In genomic region chr5:178986326-178986960, GRCh38 we compare ENCODE assay signal across 26 cellular contexts. TPM values are rescaled to one million over a fixed set of nuclear protein-coding genes. Genes with fewer than 3 reads are reported as not detected.
DNase-seq lines count a peak whose midpoint lies in the region; ATAC-seq and TF ChIP-seq lines count a peak whose summit lies in the region.
"Had no signal": no experiment of that assay in that cellular context is flagged by ENCODE, and none has a peak within 500 bp of the region (broad histone marks: within the 10 kb centered on the region; RNA-seq: fewer than 3 reads in every experiment).

No MANE protein-coding gene starts in this region.

- peak overlapping the region; percentile 65 for H3K23ac ChIP-seq in neuronal stem cell (ENCODE audit: low read depth, low read length, poor library complexity)

- H3K27ac Mint-ChIP-seq in activated naive CD8-positive, alpha-beta T cell treated with anti-CD3 and anti-CD28 coated beads, Interleukin-2, amount 10 ng/mL, durations not matched to agents 7 days and 5 days, result peak overlapping the region; percentile 30
- no peak overlapping the region for H3K27ac Mint-ChIP-seq in activated naive CD8-positive, alpha-beta T cell treated with anti-CD3 and anti-CD28 coated beads, Interleukin-2, amount 50 U/mL, for 24 hours
- H3K27ac Mint-ChIP-seq in activated CD4-positive, alpha-beta memory T cell treated with anti-CD3 and anti-CD28 coated beads, Interleukin-2, amount 10 ng/mL, durations not matched to agents 7 days and 5 days, result no peak overlapping the region
- H3K27ac Mint-ChIP-seq: CD14-positive monocyte; CD4-positive, alpha-beta T cell; H9 had no signal

- no peak overlapping the region for H3K4me2 ChIP-seq in neuronal stem cell (ENCODE audit: insufficient read depth, low read length, poor library complexity, severe bottlenecking)
- H3K4me2 ChIP-seq: A549; BLaER1 treated with 17β-estradiol and CSF1 and Interleukin-3, amounts not matched to agents 10 nM and 100 nM had no signal

- TF ChIP-seq CTCF in WERI-Rb-1 (IDR thresholded peaks at IDR 0.05; ENCODE audit: low read depth, low read length) (0 out of 2 replicates have a peak, but pooled peaks have one; percentile 6), spleen (IDR thresholded peaks at IDR 0.05 in 8 of 11, conservative IDR thresholded peaks at IDR 0.05 in 3 of 11) (no peak)

- H2BK5ac ChIP-seq in neuronal stem cell (ENCODE audit: low read length), result no peak overlapping the region

- TF ChIP-seq POLR2A in spleen (IDR thresholded peaks at IDR 0.05), result no peak

- POLR2A ChIA-PET in activated naive CD8-positive, alpha-beta T cell treated with anti-CD3 and anti-CD28 coated beads, Interleukin-2, amount 10 ng/mL, durations not matched to agents 7 days and 5 days (lab: Charles Lee), result no interaction called here
- POLR2A ChIA-PET in activated CD4-positive, alpha-beta memory T cell treated with anti-CD3 and anti-CD28 coated beads, Interleukin-2, amount 10 ng/mL, durations not matched to agents 7 days and 5 days (lab: Charles Lee), result no interaction called here

- H3K4ac ChIP-seq in neuronal stem cell (ENCODE audit: low read length), result no peak overlapping the region

- H2BK12ac ChIP-seq in neuronal stem cell (ENCODE audit: low read length), result no peak overlapping the region

- peaks cover 2% of the 10 kb centered on the region for H3K79me1 ChIP-seq in neuronal stem cell (ENCODE audit: low read depth, low read length)

- H2BK15ac ChIP-seq in neuronal stem cell (ENCODE audit: low read length), result no peak overlapping the region

- H3K36me3 ChIP-seq in WERI-Rb-1 (peaks cover 48% of the 10 kb centered on the region), neuronal stem cell (replicated peaks in 1 of 2; ENCODE audit: control insufficient read depth in 2 of 2, insufficient read depth in 2 of 2, low read length in 2 of 2) (no peaks in the 10 kb centered on the region), spleen (no peaks in the 10 kb centered on the region)
- H3K36me3 ChIP-seq: BE2C; BLaER1 treated with 17β-estradiol and CSF1 and Interleukin-3, amounts not matched to agents 10 nM and 100 nM had no signal

- no peak overlapping the region for H2AK5ac ChIP-seq in neuronal stem cell (ENCODE audit: low read depth, low read length)

- H2AFZ ChIP-seq in neuronal stem cell (ENCODE audit: low read length), result no peak overlapping the region
- H2AFZ ChIP-seq: GM23248 had no signal

- H3K18ac ChIP-seq in neuronal stem cell (ENCODE audit: low read length), result peak overlapping the region; percentile 28

- H3K14ac ChIP-seq in neuronal stem cell (ENCODE audit: low read length), result peak overlapping the region; percentile 56

- intact Hi-C loops in spleen (cut with DNase I; ENCODE audit: low total_unique reads), result no loop called here

- H3K9ac ChIP-seq in neuronal stem cell (ENCODE audit: low read depth, low read length, poor library complexity), result no peak overlapping the region
- H3K9ac ChIP-seq: BLaER1 treated with 17β-estradiol and CSF1 and Interleukin-3, amounts not matched to agents 10 nM and 100 nM; GM23248 had no signal

- H3K4me3 ChIP-seq in WERI-Rb-1 (ENCODE audit: low read depth, low read length) (no peak overlapping the region), neuronal stem cell (ENCODE audit: low read length in 2 of 2) (peak overlapping the region in 1 of 2 donors; percentile 62), spleen (no peak overlapping the region)
- H3K4me3 ChIP-seq: A549; BLaER1 treated with 17β-estradiol and CSF1 and Interleukin-3, amounts not matched to agents 10 nM and 100 nM; GM12878; GM23248 had no signal

- H3K4me1 ChIP-seq in neuronal stem cell (ENCODE audit: control insufficient read depth in 2 of 2, insufficient read depth in 1 of 2, low read depth in 1 of 2, low read length in 2 of 2) (no peaks in the 10 kb centered on the region), spleen (no peaks in the 10 kb centered on the region)
- H3K4me1 ChIP-seq: A549; BE2C; BLaER1 treated with 17β-estradiol and CSF1 and Interleukin-3, amounts not matched to agents 10 nM and 100 nM had no signal

- H3K27me3 Mint-ChIP-seq in activated naive CD8-positive, alpha-beta T cell treated with anti-CD3 and anti-CD28 coated beads, Interleukin-2, amount 10 ng/mL, durations not matched to agents 7 days and 5 days, result no peaks in the 10 kb centered on the region
- H3K27me3 Mint-ChIP-seq in activated naive CD8-positive, alpha-beta T cell treated with anti-CD3 and anti-CD28 coated beads, Interleukin-2, amount 50 U/mL, for 24 hours, result no peaks in the 10 kb centered on the region
- no peaks in the 10 kb centered on the region for H3K27me3 Mint-ChIP-seq in activated CD4-positive, alpha-beta memory T cell treated with anti-CD3 and anti-CD28 coated beads, Interleukin-2, amount 10 ng/mL, durations not matched to agents 7 days and 5 days
- H3K27me3 Mint-ChIP-seq: CD4-positive, alpha-beta T cell had no signal

- H3K36me3 Mint-ChIP-seq in activated naive CD8-positive, alpha-beta T cell treated with anti-CD3 and anti-CD28 coated beads, Interleukin-2, amount 10 ng/mL, durations not matched to agents 7 days and 5 days, result no peaks in the 10 kb centered on the region
- peaks cover 2% of the 10 kb centered on the region for H3K36me3 Mint-ChIP-seq in activated naive CD8-positive, alpha-beta T cell treated with anti-CD3 and anti-CD28 coated beads, Interleukin-2, amount 50 U/mL, for 24 hours (ENCODE audit: low read depth)
- H3K36me3 Mint-ChIP-seq in activated CD4-positive, alpha-beta memory T cell treated with anti-CD3 and anti-CD28 coated beads, Interleukin-2, amount 10 ng/mL, durations not matched to agents 7 days and 5 days (ENCODE audit: low read depth), result no peaks in the 10 kb centered on the region
- H3K36me3 Mint-ChIP-seq: CD14-positive monocyte had no signal

- WGBS in neuronal stem cell (ENCODE audit: extremely low coverage in 2 of 2, insufficient read length in 2 of 2, insufficient replicate concordance in 1 of 2), 2 donors, result no CpG with 5 or more reads among the region's 43 CpGs
- WGBS in spleen, 5 donors, result 94 to 98% (median 96%) methylated on average over 36 to 43 of the region's 43 CpGs

- ATAC-seq in activated naive CD8-positive, alpha-beta T cell treated with anti-CD3 and anti-CD28 coated beads, Interleukin-2, amount 10 ng/mL, durations not matched to agents 7 days and 5 days (ENCODE audit: low read depth), result no peak
- no peak for ATAC-seq in activated naive CD8-positive, alpha-beta T cell treated with anti-CD3 and anti-CD28 coated beads, Interleukin-2, amount 50 U/mL, for 24 hours
- ATAC-seq: A549, GM12878, HCT116 had no signal

- no peaks in the 10 kb centered on the region for H3K9me3 ChIP-seq in WERI-Rb-1 (ENCODE audit: severe bottlenecking)
- peaks cover 39 to 65% of the 10 kb centered on the region in 2 donors for H3K9me3 ChIP-seq in neuronal stem cell (replicated peaks in 1 of 2; ENCODE audit: control insufficient read depth in 2 of 2, insufficient read depth in 1 of 2, low read depth in 1 of 2, low read length in 2 of 2)
- peaks cover 3 to 98% (median 90%) of the 10 kb centered on the region in 8 donors for H3K9me3 ChIP-seq in spleen

- no peak overlapping the region for H4K8ac ChIP-seq in neuronal stem cell (ENCODE audit: low read depth, low read length)

- H3K27ac ChIP-seq in WERI-Rb-1, result peak overlapping the region; percentile 65; the same call in 1 of the 2 replicates
- H3K27ac ChIP-seq in neuronal stem cell (replicated peaks; ENCODE audit: low read length), result no peak overlapping the region
- no peak overlapping the region for H3K27ac ChIP-seq in spleen
- H3K27ac ChIP-seq: 22Rv1; A549; BLaER1 treated with 17β-estradiol and CSF1 and Interleukin-3, amounts not matched to agents 10 nM and 100 nM; GM23248 had no signal

- H3K4me1 Mint-ChIP-seq in activated naive CD8-positive, alpha-beta T cell treated with anti-CD3 and anti-CD28 coated beads, Interleukin-2, amount 10 ng/mL, durations not matched to agents 7 days and 5 days, result no peaks in the 10 kb centered on the region
- H3K4me1 Mint-ChIP-seq in activated naive CD8-positive, alpha-beta T cell treated with anti-CD3 and anti-CD28 coated beads, Interleukin-2, amount 50 U/mL, for 24 hours, result no peaks in the 10 kb centered on the region
- H3K4me1 Mint-ChIP-seq in activated CD4-positive, alpha-beta memory T cell treated with anti-CD3 and anti-CD28 coated beads, Interleukin-2, amount 10 ng/mL, durations not matched to agents 7 days and 5 days, result no peaks in the 10 kb centered on the region
- H3K4me1 Mint-ChIP-seq: CD14-positive monocyte; CD8-positive, alpha-beta memory T cell; H9 had no signal

- H2BK120ac ChIP-seq in neuronal stem cell (ENCODE audit: low read depth, low read length), result no peak overlapping the region

- CTCF ChIA-PET in activated CD4-positive, alpha-beta memory T cell treated with anti-CD3 and anti-CD28 coated beads, Interleukin-2, amount 10 ng/mL, durations not matched to agents 7 days and 5 days (lab: Charles Lee), result no interaction called here

- H3K4me3 Mint-ChIP-seq in activated naive CD8-positive, alpha-beta T cell treated with anti-CD3 and anti-CD28 coated beads, Interleukin-2, amount 10 ng/mL, durations not matched to agents 7 days and 5 days, result no peak overlapping the region
- H3K4me3 Mint-ChIP-seq in activated naive CD8-positive, alpha-beta T cell treated with anti-CD3 and anti-CD28 coated beads, Interleukin-2, amount 50 U/mL, for 24 hours, result no peak overlapping the region
- H3K4me3 Mint-ChIP-seq in activated CD4-positive, alpha-beta memory T cell treated with anti-CD3 and anti-CD28 coated beads, Interleukin-2, amount 10 ng/mL, durations not matched to agents 7 days and 5 days, result no peak overlapping the region
- H3K4me3 Mint-ChIP-seq: CD14-positive monocyte; CD4-positive, alpha-beta T cell; CD8-positive, alpha-beta memory T cell; H9 had no signal

- no peaks in the 10 kb centered on the region for H3K27me3 ChIP-seq in WERI-Rb-1 (ENCODE audit: insufficient read depth, low read depth, severe bottlenecking)
- no peaks in the 10 kb centered on the region for H3K27me3 ChIP-seq in neuronal stem cell (ENCODE audit: control insufficient read depth in 3 of 3, insufficient read depth in 3 of 3, low read depth in 1 of 3, low read length in 3 of 3)
- peaks cover 0 to 7% (median 0%) of the 10 kb centered on the region in 7 donors for H3K27me3 ChIP-seq in spleen (replicated peaks in 1 of 7)
- H3K27me3 ChIP-seq: BE2C; BLaER1 treated with 17β-estradiol and CSF1 and Interleukin-3, amounts not matched to agents 10 nM and 100 nM had no signal

- peaks cover 12% of the 10 kb centered on the region for H3K9me3 Mint-ChIP-seq in activated naive CD8-positive, alpha-beta T cell treated with anti-CD3 and anti-CD28 coated beads, Interleukin-2, amount 10 ng/mL, durations not matched to agents 7 days and 5 days
- H3K9me3 Mint-ChIP-seq in activated naive CD8-positive, alpha-beta T cell treated with anti-CD3 and anti-CD28 coated beads, Interleukin-2, amount 50 U/mL, for 24 hours, result peaks cover 25% of the 10 kb centered on the region
- peaks cover 38% of the 10 kb centered on the region for H3K9me3 Mint-ChIP-seq in activated CD4-positive, alpha-beta memory T cell treated with anti-CD3 and anti-CD28 coated beads, Interleukin-2, amount 10 ng/mL, durations not matched to agents 7 days and 5 days

- DNase-seq in activated naive CD8-positive, alpha-beta T cell treated with anti-CD3 and anti-CD28 coated beads, Interleukin-2, amount 10 ng/mL, durations not matched to agents 7 days and 5 days, result no peak
- DNase-seq in activated naive CD8-positive, alpha-beta T cell treated with anti-CD3 and anti-CD28 coated beads, Interleukin-2, amount 50 U/mL, for 24 hours, result no peak
- DNase-seq in WERI-Rb-1, result no peak
- no peak for DNase-seq in neuronal stem cell (ENCODE audit: low spot score)
- DNase-seq in spleen, result peak; percentile 66
- no peak for DNase-seq in effector CD8-positive, alpha-beta T cell (lab: John Stamatoyannopoulos, UW)
- DNase-seq in NCI-H1092 (lab: John Stamatoyannopoulos, UW), result no peak
- DNase-seq in activated CD4-positive, alpha-beta memory T cell treated with anti-CD3 and anti-CD28 coated beads, Interleukin-2, amount 10 ng/mL, durations not matched to agents 7 days and 5 days, result no peak
- DNase-seq: ACHN; AML-193; BE2C; CD4-positive, alpha-beta T cell; CD8-positive, alpha-beta memory T cell; DMS 273 treated with DMSO at 0.1 percent for 48 hours; DMS79; EL; GDM1; GM23248; H9 had no signal

- H4K91ac ChIP-seq in neuronal stem cell (ENCODE audit: low read depth, low read length, poor library complexity), result no peak overlapping the region

RNA-seq across cellular contexts. Expression of gene GRM6, which starts 8.7 kb away (rescaled TPM):
- total RNA-seq in activated naive CD8-positive, alpha-beta T cell treated with anti-CD3 and anti-CD28 coated beads, Interleukin-2, amount 10 ng/mL, durations not matched to agents 7 days and 5 days, result not detected
- not detected for polyA plus RNA-seq in neuronal stem cell (2013, experiment 1 of 2)
- polyA plus RNA-seq in neuronal stem cell (2013, experiment 2 of 2), result not detected
- total RNA-seq in spleen, result not detected
- not detected for polyA plus RNA-seq in spleen
- total RNA-seq in activated CD4-positive, alpha-beta memory T cell treated with anti-CD3 and anti-CD28 coated beads, Interleukin-2, amount 10 ng/mL, durations not matched to agents 7 days and 5 days, result not detected
- total RNA-seq: CD4-positive, alpha-beta T cell; CD8-positive, alpha-beta memory T cell; GM12878; GM23248; H1; H9 had no signal
- polyA plus RNA-seq: A549; CD14-positive monocyte; CD8-positive, alpha-beta memory T cell; GM12878; H1 had no signal

RNA-seq across cellular contexts. Expression of gene ZNF879, which starts 37.2 kb away (rescaled TPM):
- 1 to 10 TPM; 7.5 to 8.1 TPM for total RNA-seq in activated naive CD8-positive, alpha-beta T cell treated with anti-CD3 and anti-CD28 coated beads, Interleukin-2, amount 10 ng/mL, durations not matched to agents 7 days and 5 days
- polyA plus RNA-seq in neuronal stem cell (2013, experiment 1 of 2), result 2.5 TPM
- 2.9 TPM for polyA plus RNA-seq in neuronal stem cell (2013, experiment 2 of 2)
- total RNA-seq in spleen, result 1 to 10 TPM; 6.0 to 8.2 (median 7.0) TPM
- 1 to 10 TPM; 3.1 to 4.5 (median 3.2) TPM for polyA plus RNA-seq in spleen
- total RNA-seq in activated CD4-positive, alpha-beta memory T cell treated with anti-CD3 and anti-CD28 coated beads, Interleukin-2, amount 10 ng/mL, durations not matched to agents 7 days and 5 days, result 1 to 10 TPM; 3.9 to 4.7 TPM
- total RNA-seq: GM12878 had no signal

RNA-seq across cellular contexts. Expression of gene ZNF454, which starts 45.4 kb away (rescaled TPM):
- not detected for total RNA-seq in activated naive CD8-positive, alpha-beta T cell treated with anti-CD3 and anti-CD28 coated beads, Interleukin-2, amount 10 ng/mL, durations not matched to agents 7 days and 5 days
- 3.1 TPM for polyA plus RNA-seq in neuronal stem cell (2013, experiment 1 of 2)
- 3.3 TPM for polyA plus RNA-seq in neuronal stem cell (2013, experiment 2 of 2)
- total RNA-seq in spleen, result 1 to 10 TPM; 1.3 to 4.9 (median 2.2) TPM
- polyA plus RNA-seq in spleen, result under 1 TPM; 0.20 to 0.64 (median 0.21) TPM
- total RNA-seq in activated CD4-positive, alpha-beta memory T cell treated with anti-CD3 and anti-CD28 coated beads, Interleukin-2, amount 10 ng/mL, durations not matched to agents 7 days and 5 days, result not detected
- total RNA-seq: CD4-positive, alpha-beta T cell; CD8-positive, alpha-beta memory T cell; GM12878; H9 had no signal
- polyA plus RNA-seq: A549; CD14-positive monocyte; CD8-positive, alpha-beta memory T cell; GM12878 had no signal
